In the genomic region with DNA sequence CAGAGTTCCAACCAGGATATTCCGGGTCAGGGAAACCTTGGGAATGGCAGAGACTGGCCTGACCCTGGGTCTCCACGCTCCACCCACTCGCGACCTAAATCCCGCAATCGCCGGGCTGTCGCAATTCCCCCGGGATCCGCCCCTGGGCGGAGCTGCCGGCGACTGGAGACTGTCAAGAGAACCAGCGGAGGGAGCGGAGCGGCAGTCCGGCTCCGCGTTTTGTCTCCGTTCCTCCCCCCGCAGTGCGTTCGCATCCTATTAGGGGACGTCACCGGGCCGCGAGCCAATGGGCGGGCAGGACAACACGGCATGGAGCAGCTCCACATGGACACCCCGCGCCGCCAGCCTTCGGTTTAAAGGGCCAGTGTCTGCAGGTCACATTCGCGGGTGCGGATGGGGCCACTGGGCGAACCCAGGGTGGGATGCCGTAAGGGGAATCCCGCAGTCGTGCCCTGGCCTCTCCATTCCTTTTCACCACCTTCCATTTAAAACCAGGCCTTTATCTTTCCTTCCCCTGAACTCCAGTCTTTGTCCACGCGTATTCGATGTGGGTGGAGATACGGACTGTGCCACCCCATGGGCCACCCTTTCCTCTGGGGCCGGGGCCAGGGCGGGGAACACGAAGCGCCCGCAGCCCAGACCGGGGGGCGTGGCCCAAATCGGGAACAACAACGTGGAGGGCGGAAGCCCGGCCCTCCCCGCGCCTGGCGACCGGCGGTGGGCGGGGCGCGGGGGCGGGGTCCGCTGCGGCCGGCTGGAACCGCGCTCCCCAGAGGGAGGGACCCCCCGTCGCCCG, we compare ENCODE assay signal across 8 cellular contexts. TPM values are rescaled to one million over a fixed set of nuclear protein-coding genes. Genes with fewer than 3 reads are reported as not detected.
DNase-seq lines count a peak whose midpoint lies in the region; ATAC-seq and TF ChIP-seq lines count a peak whose summit lies in the region.

No MANE protein-coding gene starts in this region.

- H3K27ac Mint-ChIP-seq in activated T-cell treated with anti-CD3 and anti-CD28 coated beads, Interleukin-2, amount 50 U/mL, for 72 hours = peak overlapping the region; percentile 96

- no peaks in the 10 kb centered on the region for H3K27me3 Mint-ChIP-seq in activated T-cell treated with anti-CD3 and anti-CD28 coated beads, Interleukin-2, amount 50 U/mL, for 72 hours (ENCODE audit: low read depth)

- H3K36me3 Mint-ChIP-seq in activated T-cell treated with anti-CD3 and anti-CD28 coated beads, Interleukin-2, amount 50 U/mL, for 72 hours (ENCODE audit: insufficient read depth in 2 of 2) = peaks cover 0 to 3% of the 10 kb centered on the region in 2 donors

- peak overlapping the region; percentile 90 to 98 for H3K4me3 Mint-ChIP-seq in activated T-cell treated with anti-CD3 and anti-CD28 coated beads, Interleukin-2, amount 50 U/mL, for 72 hours

- H3K9ac ChIP-seq in mucosa of stomach (ENCODE audit: low read length) = peak overlapping the region; percentile 99

- no peaks in the 10 kb centered on the region for H3K9me3 Mint-ChIP-seq in activated T-cell treated with anti-CD3 and anti-CD28 coated beads, Interleukin-2, amount 50 U/mL, for 72 hours

- H3K4me1 Mint-ChIP-seq in activated T-cell treated with anti-CD3 and anti-CD28 coated beads, Interleukin-2, amount 50 U/mL, for 72 hours (ENCODE audit: low read depth) = peaks cover 54% of the 10 kb centered on the region

- peaks cover 71% of the 10 kb centered on the region for H3K4me1 ChIP-seq in mucosa of stomach (ENCODE audit: control insufficient read depth, insufficient read depth, low read length)

- H3K4me3 ChIP-seq in mucosa of stomach (ENCODE audit: low read length) = peak overlapping the region; percentile 77

- DNase-seq in DMS 273 treated with DMSO at 0.1 percent for 48 hours (lab: John Stamatoyannopoulos, UW) (peak; percentile 91), KG1 (lab: John Stamatoyannopoulos, UW) (peak; percentile 84)
- peak; percentile 99 to 100 for DNase-seq in activated T-cell treated with anti-CD3 and anti-CD28 coated beads, Interleukin-2, amount 50 U/mL, for 72 hours
- DNase-seq in stimulated activated CD8-positive, alpha-beta memory T cell treated with anti-CD3 and anti-CD28 coated beads, Interleukin-4, amount 100 ng/mL, for 48 hours = peak; percentile 99

- no peaks in the 10 kb centered on the region for H3K9me3 ChIP-seq in mucosa of stomach (ENCODE audit: control insufficient read depth, low read length)

- no peaks in the 10 kb centered on the region for H3K27me3 ChIP-seq in mucosa of stomach (ENCODE audit: control insufficient read depth, insufficient read depth, low read length)

- ATAC-seq in GM21717 (IDR thresholded peaks at IDR 0.05; ENCODE audit: unreplicated experiment) (peak; percentile 47), esophagus mucosa (peak; percentile 61)
- ATAC-seq in activated T-cell treated with anti-CD3 and anti-CD28 coated beads, Interleukin-2, amount 50 U/mL, for 72 hours (replicated peaks in 1 of 2) = peak; percentile 61 to 62

- H3K36me3 ChIP-seq in mucosa of stomach (ENCODE audit: control insufficient read depth, insufficient read depth, low read length) = no peaks in the 10 kb centered on the region

TF ChIP-seq in PFSK-1, 5 proteins besides CTCF, POLR2A, EP300 and RAD21:
- TF ChIP-seq TAF1 (IDR thresholded peaks at IDR 0.05; ENCODE audit: borderline replicate concordance, insufficient read depth, low read length) (peak; percentile 14; the same call in 1 of the 2 replicates), POLR2AphosphoS5 (IDR thresholded peaks at IDR 0.05; ENCODE audit: low read depth, low read length) (no peak), SIN3A (IDR thresholded peaks at IDR 0.05; ENCODE audit: borderline replicate concordance, insufficient read depth, low read length) (peak; percentile 97), FOXP2 (optimal IDR thresholded peaks at IDR 0.05; ENCODE audit: borderline replicate concordance, extremely low read depth, extremely low read length, insufficient read depth) (no peak)
- TF ChIP-seq, protein P1, sequence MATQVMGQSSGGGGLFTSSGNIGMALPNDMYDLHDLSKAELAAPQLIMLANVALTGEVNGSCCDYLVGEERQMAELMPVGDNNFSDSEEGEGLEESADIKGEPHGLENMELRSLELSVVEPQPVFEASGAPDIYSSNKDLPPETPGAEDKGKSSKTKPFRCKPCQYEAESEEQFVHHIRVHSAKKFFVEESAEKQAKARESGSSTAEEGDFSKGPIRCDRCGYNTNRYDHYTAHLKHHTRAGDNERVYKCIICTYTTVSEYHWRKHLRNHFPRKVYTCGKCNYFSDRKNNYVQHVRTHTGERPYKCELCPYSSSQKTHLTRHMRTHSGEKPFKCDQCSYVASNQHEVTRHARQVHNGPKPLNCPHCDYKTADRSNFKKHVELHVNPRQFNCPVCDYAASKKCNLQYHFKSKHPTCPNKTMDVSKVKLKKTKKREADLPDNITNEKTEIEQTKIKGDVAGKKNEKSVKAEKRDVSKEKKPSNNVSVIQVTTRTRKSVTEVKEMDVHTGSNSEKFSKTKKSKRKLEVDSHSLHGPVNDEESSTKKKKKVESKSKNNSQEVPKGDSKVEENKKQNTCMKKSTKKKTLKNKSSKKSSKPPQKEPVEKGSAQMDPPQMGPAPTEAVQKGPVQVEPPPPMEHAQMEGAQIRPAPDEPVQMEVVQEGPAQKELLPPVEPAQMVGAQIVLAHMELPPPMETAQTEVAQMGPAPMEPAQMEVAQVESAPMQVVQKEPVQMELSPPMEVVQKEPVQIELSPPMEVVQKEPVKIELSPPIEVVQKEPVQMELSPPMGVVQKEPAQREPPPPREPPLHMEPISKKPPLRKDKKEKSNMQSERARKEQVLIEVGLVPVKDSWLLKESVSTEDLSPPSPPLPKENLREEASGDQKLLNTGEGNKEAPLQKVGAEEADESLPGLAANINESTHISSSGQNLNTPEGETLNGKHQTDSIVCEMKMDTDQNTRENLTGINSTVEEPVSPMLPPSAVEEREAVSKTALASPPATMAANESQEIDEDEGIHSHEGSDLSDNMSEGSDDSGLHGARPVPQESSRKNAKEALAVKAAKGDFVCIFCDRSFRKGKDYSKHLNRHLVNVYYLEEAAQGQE (IDR thresholded peaks at IDR 0.05; ENCODE audit: insufficient read depth in 1 of 2, low read depth in 2 of 2, low read length in 2 of 2) = peak in 1 of 2 experiments; percentile 19; a peak in 1 of 4 replicates

RNA-seq across cellular contexts. Expression of a gene that starts 0.8 kb away (rescaled TPM):
- polyA plus RNA-seq in PFSK-1 (2012; ENCODE audit: insufficient read length, low read depth) = 34.8 TPM
- total RNA-seq in activated T-cell treated with anti-CD3 and anti-CD28 coated beads, Interleukin-2, amount 50 U/mL, for 72 hours = 10 to 100 TPM; 23.8 to 24.3 TPM
- 28.6 TPM for total RNA-seq in esophagus mucosa

Comparison
In these comparisons a context has a peak if more than half of its experiments do, and no peak if none do; other contexts are left out.
1. Peak in every context shown above with its lines: DNase-seq, ATAC-seq and H3K4me3 ChIP-seq.